In genomic region chr3:179991104-179991503, GRCh38 we compare ENCODE assay signal across 18 cellular contexts. TPM values are rescaled to one million over a fixed set of nuclear protein-coding genes. Genes with fewer than 3 reads are reported as not detected.
"Had no signal": no experiment of that assay in that cellular context is flagged by ENCODE, and none has a peak within 500 bp of the region (broad histone marks: within the 10 kb centered on the region; RNA-seq: fewer than 3 reads in every experiment).

No MANE protein-coding gene starts in this region.

- H3K27ac ChIP-seq: left lung, parathyroid adenoma, right lobe of liver, uterus had no signal

- H3K4me1 ChIP-seq: left lung, right lobe of liver, uterus had no signal

- H3K36me3 ChIP-seq: left lung, right lobe of liver, uterus had no signal

- H3K9me3 ChIP-seq: left lung, right lobe of liver, uterus had no signal

- ATAC-seq: activated CD8-positive, alpha-beta T cell treated with anti-CD3 and anti-CD28 coated beads, Interleukin-2, amount 10 ng/mL, durations not matched to agents 7 days and 5 days; left lung; right lobe of liver had no signal

- H3K4me3 ChIP-seq: left lung, right lobe of liver, smooth muscle cell, uterus had no signal

- H3K27me3 ChIP-seq: left lung, right lobe of liver, uterus had no signal

- H3K4me2 ChIP-seq: smooth muscle cell had no signal

- H3K9ac ChIP-seq: parathyroid adenoma had no signal

- DNase-seq: activated CD4-positive, alpha-beta T cell treated with anti-CD3 and anti-CD28 coated beads, Interleukin-2, amount 10 ng/mL, durations not matched to agents 7 days and 5 days; activated CD8-positive, alpha-beta T cell treated with anti-CD3 and anti-CD28 coated beads, Interleukin-2, amount 10 ng/mL, durations not matched to agents 7 days and 5 days; activated naive CD4-positive, alpha-beta T cell treated with Interleukin-2 at 50 U/mL for 16 hours; activated naive CD8-positive, alpha-beta T cell treated with anti-CD3 and anti-CD28 coated beads, Interleukin-2, amount 10 ng/mL, durations not matched to agents 7 days and 5 days; activated T-cell treated with anti-CD3 and anti-CD28 coated beads, Interleukin-2, amount 50 U/mL, for 24 hours; central memory CD4-positive, alpha-beta T cell; endodermal cell; hypothalamus; left lung; midbrain; right lobe of liver; stimulated activated CD4-positive, alpha-beta T cell treated with anti-CD3 and anti-CD28 coated beads, Interleukin-4, amount 100 ng/mL, for 1 hour; T1000; uterus had no signal

- FAIRE-seq: colon had no signal

- H2AFZ ChIP-seq: parathyroid adenoma had no signal

RNA-seq across cellular contexts. Expression of gene PEX5L, which starts 45.6 kb away (rescaled TPM):
- total RNA-seq: activated CD8-positive, alpha-beta T cell treated with anti-CD3 and anti-CD28 coated beads, Interleukin-2, amount 10 ng/mL, durations not matched to agents 7 days and 5 days; activated naive CD8-positive, alpha-beta T cell treated with anti-CD3 and anti-CD28 coated beads, Interleukin-2, amount 10 ng/mL, durations not matched to agents 7 days and 5 days; left lung; lung microvascular endothelial cell; right lobe of liver; smooth muscle cell had no signal
- polyA plus RNA-seq: smooth muscle cell had no signal
